8 cellular contexts compared by ENCODE assay signal in the genomic region with DNA sequence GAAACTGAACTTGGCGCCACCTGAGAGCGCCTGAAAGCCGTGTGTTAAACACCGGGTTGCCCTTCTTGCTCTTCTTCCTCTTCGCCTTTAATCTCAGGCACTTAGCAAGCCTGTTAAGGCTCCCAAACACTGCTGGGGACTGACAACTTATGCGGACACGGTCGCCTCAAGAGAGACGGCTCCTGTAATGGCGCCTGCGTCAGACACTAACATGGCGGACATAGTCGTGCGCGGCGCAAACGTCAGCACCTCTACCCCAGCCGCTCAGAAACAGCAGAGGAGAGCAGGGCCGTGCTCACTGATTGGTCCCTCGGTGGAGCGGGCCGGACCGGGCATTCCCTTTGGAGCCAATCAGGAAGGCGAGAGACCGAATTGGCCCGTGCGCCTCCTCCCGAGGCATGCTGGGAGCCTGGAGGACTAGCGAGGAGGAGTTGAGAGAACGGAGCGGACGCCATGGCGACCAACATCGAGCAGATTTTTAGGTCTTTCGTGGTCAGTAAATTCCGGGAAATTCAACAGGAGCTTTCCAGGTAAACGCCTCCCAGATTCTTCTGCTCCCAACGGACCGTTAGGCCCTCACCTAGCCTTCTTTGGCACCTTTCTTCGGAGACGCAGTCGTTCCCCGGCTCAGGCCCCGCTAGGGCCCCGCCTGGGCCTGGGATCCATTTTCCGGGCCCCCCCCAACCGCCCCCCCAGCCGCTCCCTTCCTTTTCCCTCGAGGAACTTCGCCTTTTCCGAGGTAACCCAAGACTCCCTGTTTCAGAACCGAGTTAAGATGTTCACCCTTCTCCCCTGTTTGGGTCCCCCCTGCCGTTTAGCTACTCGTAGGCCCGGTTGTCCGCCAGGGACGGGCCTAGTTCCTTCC. TPM values are rescaled to one million over a fixed set of nuclear protein-coding genes. Genes with fewer than 3 reads are reported as not detected.
DNase-seq lines count a peak whose midpoint lies in the region; ATAC-seq, FAIRE-seq and TF ChIP-seq lines count a peak whose summit lies in the region.

A gene with protein sequence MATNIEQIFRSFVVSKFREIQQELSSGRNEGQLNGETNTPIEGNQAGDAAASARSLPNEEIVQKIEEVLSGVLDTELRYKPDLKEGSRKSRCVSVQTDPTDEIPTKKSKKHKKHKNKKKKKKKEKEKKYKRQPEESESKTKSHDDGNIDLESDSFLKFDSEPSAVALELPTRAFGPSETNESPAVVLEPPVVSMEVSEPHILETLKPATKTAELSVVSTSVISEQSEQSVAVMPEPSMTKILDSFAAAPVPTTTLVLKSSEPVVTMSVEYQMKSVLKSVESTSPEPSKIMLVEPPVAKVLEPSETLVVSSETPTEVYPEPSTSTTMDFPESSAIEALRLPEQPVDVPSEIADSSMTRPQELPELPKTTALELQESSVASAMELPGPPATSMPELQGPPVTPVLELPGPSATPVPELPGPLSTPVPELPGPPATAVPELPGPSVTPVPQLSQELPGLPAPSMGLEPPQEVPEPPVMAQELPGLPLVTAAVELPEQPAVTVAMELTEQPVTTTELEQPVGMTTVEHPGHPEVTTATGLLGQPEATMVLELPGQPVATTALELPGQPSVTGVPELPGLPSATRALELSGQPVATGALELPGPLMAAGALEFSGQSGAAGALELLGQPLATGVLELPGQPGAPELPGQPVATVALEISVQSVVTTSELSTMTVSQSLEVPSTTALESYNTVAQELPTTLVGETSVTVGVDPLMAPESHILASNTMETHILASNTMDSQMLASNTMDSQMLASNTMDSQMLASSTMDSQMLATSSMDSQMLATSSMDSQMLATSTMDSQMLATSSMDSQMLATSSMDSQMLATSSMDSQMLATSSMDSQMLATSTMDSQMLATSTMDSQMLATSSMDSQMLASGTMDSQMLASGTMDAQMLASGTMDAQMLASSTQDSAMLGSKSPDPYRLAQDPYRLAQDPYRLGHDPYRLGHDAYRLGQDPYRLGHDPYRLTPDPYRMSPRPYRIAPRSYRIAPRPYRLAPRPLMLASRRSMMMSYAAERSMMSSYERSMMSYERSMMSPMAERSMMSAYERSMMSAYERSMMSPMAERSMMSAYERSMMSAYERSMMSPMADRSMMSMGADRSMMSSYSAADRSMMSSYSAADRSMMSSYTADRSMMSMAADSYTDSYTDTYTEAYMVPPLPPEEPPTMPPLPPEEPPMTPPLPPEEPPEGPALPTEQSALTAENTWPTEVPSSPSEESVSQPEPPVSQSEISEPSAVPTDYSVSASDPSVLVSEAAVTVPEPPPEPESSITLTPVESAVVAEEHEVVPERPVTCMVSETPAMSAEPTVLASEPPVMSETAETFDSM (N-terminal part only) (plus strand): TSS at position 399 of the 865 bp plus-strand sequence. CDS start 55 bp downstream, at position 454.

- H2AFZ ChIP-seq in astrocyte (ENCODE audit: low read depth, low read length) = peak within 1 kb of the TSS; percentile 86

- ATAC-seq in GM18505 (IDR thresholded peaks at IDR 0.05; ENCODE audit: unreplicated experiment) (peak; percentile 88), HG02973 (IDR thresholded peaks at IDR 0.05; ENCODE audit: unreplicated experiment) (peak; percentile 91), right cardiac atrium (peak; percentile 99)

- no peaks in the 10 kb centered on the region for H3K9me3 ChIP-seq in astrocyte (ENCODE audit: insufficient read depth, low read depth, low read length)
- H3K9me3 ChIP-seq in right cardiac atrium (ENCODE audit: control insufficient read depth, low read length) = no peaks in the 10 kb centered on the region
- H3K9me3 ChIP-seq in uterus = no peaks in the 10 kb centered on the region

- H3K4me1 ChIP-seq in astrocyte (ENCODE audit: insufficient read depth, low read length) (peaks cover 11% of the 10 kb centered on the region), right cardiac atrium (ENCODE audit: control insufficient read depth, insufficient read depth, low read length) (no peaks in the 10 kb centered on the region), uterus (peaks cover 6 to 9% of the 10 kb centered on the region in 2 donors)

- H3K4me2 ChIP-seq in astrocyte (ENCODE audit: low read length) = peak within 1 kb of the TSS; percentile 96

- no peaks in the 10 kb centered on the region for H3K9me3 Mint-ChIP-seq in astrocyte (ENCODE audit: unreplicated experiment)

- peaks cover 6% of the 10 kb centered on the region for H3K4me1 Mint-ChIP-seq in astrocyte (ENCODE audit: low read depth, unreplicated experiment)

- H3K27me3 Mint-ChIP-seq in astrocyte (ENCODE audit: low read depth, unreplicated experiment) = no peaks in the 10 kb centered on the region

- peak within 1 kb of the TSS; percentile 99 for H3K9ac ChIP-seq in astrocyte (ENCODE audit: low read length)

- peak; percentile 95 for TF ChIP-seq POLR2A in GM18505 (IDR thresholded peaks at IDR 0.05; ENCODE audit: borderline replicate concordance, extremely low read depth, insufficient read depth, insufficient read length)
- TF ChIP-seq POLR2A in uterus (IDR thresholded peaks at IDR 0.05) = peak; percentile 91 to 95

- H3K4me3 ChIP-seq in astrocyte (ENCODE audit: insufficient read depth, low read depth, low read length) = peak within 1 kb of the TSS; percentile 94
- H3K4me3 ChIP-seq in right cardiac atrium (ENCODE audit: low read length) = peak within 1 kb of the TSS; percentile 99
- peak within 1 kb of the TSS; percentile 82 to 95 for H3K4me3 ChIP-seq in uterus

- H3K36me3 ChIP-seq in astrocyte (ENCODE audit: insufficient read depth, low read length) (peaks cover 5% of the 10 kb centered on the region), uterus (no peaks in the 10 kb centered on the region)

- no peak for TF ChIP-seq CTCF in astrocyte (IDR thresholded peaks at IDR 0.05; ENCODE audit: insufficient read depth, low read depth, low read length)
- peak in 1 of 4 experiments; percentile 4 for TF ChIP-seq CTCF in uterus (IDR thresholded peaks at IDR 0.05)

- peak within 1 kb of the TSS; percentile 100 for H3K27ac ChIP-seq in astrocyte (ENCODE audit: low read depth, low read length)
- peak within 1 kb of the TSS; percentile 99 for H3K27ac ChIP-seq in right cardiac atrium (ENCODE audit: low read length)
- peak within 1 kb of the TSS; percentile 99 for H3K27ac ChIP-seq in uterus

- no peaks in the 10 kb centered on the region for H3K27me3 ChIP-seq in astrocyte (ENCODE audit: insufficient read depth, low read length)
- no peaks in the 10 kb centered on the region for H3K27me3 ChIP-seq in right cardiac atrium (ENCODE audit: control insufficient read depth, insufficient read depth)
- no peaks in the 10 kb centered on the region for H3K27me3 ChIP-seq in uterus

- DNase-seq in NCI-H2029 (lab: John Stamatoyannopoulos, UW) (peak; percentile 99), T-helper 22 cell (ENCODE audit: low read depth) (peak; percentile 98), astrocyte (ENCODE audit: low read depth) (peak; percentile 96), right cardiac atrium (peak; percentile 99), pulmonary artery endothelial cell (ENCODE audit: low read depth, low spot score) (peak; percentile 98), uterus (peak; percentile 97 to 99)

- H3K4me3 Mint-ChIP-seq in astrocyte (ENCODE audit: unreplicated experiment) = peak within 1 kb of the TSS; percentile 91

- peak within 1 kb of the TSS; percentile 100 for H3K27ac Mint-ChIP-seq in astrocyte (ENCODE audit: unreplicated experiment)

- peaks cover 91% of the 10 kb centered on the region for H3K79me2 ChIP-seq in astrocyte (ENCODE audit: insufficient read depth, low read length)

- peak; percentile 65 for FAIRE-seq in astrocyte (lab: Jason Lieb, UNC)

- peaks cover 5% of the 10 kb centered on the region for H3K36me3 Mint-ChIP-seq in astrocyte (ENCODE audit: low read depth, unreplicated experiment)

- H4K20me1 ChIP-seq in astrocyte (ENCODE audit: insufficient read depth, low read length) = peaks cover 47% of the 10 kb centered on the region

- intact Hi-C loops in right cardiac atrium (cut with DNase I) (no loop called here), uterus (cut with DNase I; ENCODE audit: low total_unique reads) (no loop called here)

- under 1% methylated on average over 56 of the region's 57 CpGs for WGBS in right cardiac atrium

RNA-seq across cellular contexts. Expression of the gene that starts here (rescaled TPM):
- total RNA-seq in astrocyte = 263 and 290 TPM in 2 replicates
- total RNA-seq in right cardiac atrium = 100 to 1,000 TPM; 162 to 204 (median 178) TPM
- 91.2 TPM for polyA plus RNA-seq in right cardiac atrium
- total RNA-seq in pulmonary artery endothelial cell = 128 and 173 TPM in 2 replicates
- 100 to 1,000 TPM; 249 to 420 (median 304) TPM for total RNA-seq in uterus

Comparison
In these comparisons a context has a peak if more than half of its experiments do, and no peak if none do; other contexts are left out.
1. Peak in every context shown above with its lines: DNase-seq, ATAC-seq, H3K4me3 ChIP-seq and H3K27ac ChIP-seq.